ENCODE assay signal across 1 cellular context in genomic region chr11:69644071-69644961, GRCh38.
TF ChIP-seq lines count a peak whose summit lies in the region.

No MANE protein-coding gene starts in this region.

TF ChIP-seq in HepG2, 621 proteins besides CTCF, POLR2A, EP300 and RAD21 (continues in another document):
- TF ChIP-seq ZNF550 (CRISPR knock-in tag; IDR thresholded peaks at IDR 0.05; ENCODE audit: borderline replicate concordance): peak; percentile 60; the same call in 1 of the 2 replicates
- no peak for TF ChIP-seq HOXD1 (CRISPR knock-in tag; IDR thresholded peaks at IDR 0.05)
- TF ChIP-seq NR2C2 (CRISPR knock-in tag; IDR thresholded peaks at IDR 0.05; ENCODE audit: borderline replicate concordance): peak; percentile 41; the same call in 1 of the 2 replicates
- TF ChIP-seq SRF (IDR thresholded peaks at IDR 0.05; ENCODE audit: low read depth, low read length): no peak
- TF ChIP-seq FLYWCH1 (CRISPR knock-in tag; IDR thresholded peaks at IDR 0.05): no peak
- no peak for TF ChIP-seq CC2D1A (CRISPR knock-in tag; IDR thresholded peaks at IDR 0.05)
- no peak for TF ChIP-seq SIX4 (CRISPR knock-in tag; IDR thresholded peaks at IDR 0.05)
- TF ChIP-seq SIN3B (IDR thresholded peaks at IDR 0.05; ENCODE audit: low read length): no peak
- no peak for TF ChIP-seq YEATS4 (CRISPR knock-in tag; IDR thresholded peaks at IDR 0.05; ENCODE audit: borderline replicate concordance)
- peak; percentile 11; the same call in 1 of the 2 replicates for TF ChIP-seq ELF1 (CRISPR knock-in tag; IDR thresholded peaks at IDR 0.05)
- no peak for TF ChIP-seq ZNF784 (CRISPR knock-in tag; IDR thresholded peaks at IDR 0.05; ENCODE audit: borderline replicate concordance)
- TF ChIP-seq KLF6 (CRISPR knock-in tag; IDR thresholded peaks at IDR 0.05): peak; percentile 86; the same call in 1 of the 2 replicates
- TF ChIP-seq RFX3 (CRISPR knock-in tag; IDR thresholded peaks at IDR 0.05): no peak
- no peak for TF ChIP-seq ZNF709 (CRISPR knock-in tag; IDR thresholded peaks at IDR 0.05)
- TF ChIP-seq ZFP41 (CRISPR knock-in tag; IDR thresholded peaks at IDR 0.05; ENCODE audit: borderline replicate concordance): peak; percentile 41; the same call in 1 of the 2 replicates
- peak; percentile 40; the same call in 1 of the 2 replicates for TF ChIP-seq ATF2 (CRISPR knock-in tag; IDR thresholded peaks at IDR 0.05)
- TF ChIP-seq SMAD1 (CRISPR knock-in tag; IDR thresholded peaks at IDR 0.05; ENCODE audit: borderline replicate concordance, low read depth): peak; percentile 26; the same call in 1 of the 2 replicates
- TF ChIP-seq CEBPG (CRISPR knock-in tag; IDR thresholded peaks at IDR 0.05): no peak
- TF ChIP-seq PHF21A (CRISPR knock-in tag; IDR thresholded peaks at IDR 0.05): peak; percentile 53; the same call in 1 of the 2 replicates
- TF ChIP-seq ETV5 (CRISPR knock-in tag; IDR thresholded peaks at IDR 0.05; ENCODE audit: borderline replicate concordance): peak; percentile 11; the same call in 1 of the 2 replicates
- TF ChIP-seq NFIB (CRISPR knock-in tag; IDR thresholded peaks at IDR 0.05; ENCODE audit: borderline replicate concordance): peak; percentile 28; the same call in 1 of the 2 replicates
- no peak for TF ChIP-seq KLF12 (CRISPR knock-in tag; IDR thresholded peaks at IDR 0.05; ENCODE audit: borderline replicate concordance)
- no peak for TF ChIP-seq ZNF850 (CRISPR knock-in tag; conservative IDR thresholded peaks at IDR 0.05)
- peak; percentile 67 for TF ChIP-seq SRSF1 (optimal IDR thresholded peaks at IDR 0.05; ENCODE audit: low read depth, low read length)
- TF ChIP-seq ZNF562 (CRISPR knock-in tag; IDR thresholded peaks at IDR 0.05; ENCODE audit: borderline replicate concordance): no peak
- TF ChIP-seq HIVEP1 (CRISPR knock-in tag; IDR thresholded peaks at IDR 0.05): peak; percentile 74
- no peak for TF ChIP-seq RFXAP (CRISPR knock-in tag; IDR thresholded peaks at IDR 0.05; ENCODE audit: borderline replicate concordance)
- peak; percentile 68; the same call in 1 of the 2 replicates for TF ChIP-seq ZNF230 (CRISPR knock-in tag; IDR thresholded peaks at IDR 0.05)
- TF ChIP-seq ZBTB10 (CRISPR knock-in tag; IDR thresholded peaks at IDR 0.05; ENCODE audit: borderline replicate concordance): 0 out of 2 replicates have a peak, but pooled peaks have one; percentile 20
- TF ChIP-seq CSRNP2 (CRISPR knock-in tag; conservative IDR thresholded peaks at IDR 0.05; ENCODE audit: low read depth): no peak
- no peak for TF ChIP-seq ZNF781 (CRISPR knock-in tag; IDR thresholded peaks at IDR 0.05; ENCODE audit: borderline replicate concordance, not compliant biosample characterization)
- TF ChIP-seq TFDP1 (CRISPR knock-in tag; IDR thresholded peaks at IDR 0.05; ENCODE audit: borderline replicate concordance): peak; percentile 90; the same call in 1 of the 2 replicates
- TF ChIP-seq TBP (CRISPR knock-in tag; IDR thresholded peaks at IDR 0.05): no peak
- peak; percentile 13; the same call in 1 of the 2 replicates for TF ChIP-seq ZC3H13 (CRISPR knock-in tag; IDR thresholded peaks at IDR 0.05)
- peak; percentile 38; the same call in 1 of the 2 replicates for TF ChIP-seq ZNF501 (CRISPR knock-in tag; IDR thresholded peaks at IDR 0.05)
- TF ChIP-seq ZMAT5 (CRISPR knock-in tag; IDR thresholded peaks at IDR 0.05; ENCODE audit: borderline replicate concordance, low read depth): no peak
- no peak for TF ChIP-seq JDP2 (CRISPR knock-in tag; IDR thresholded peaks at IDR 0.05; ENCODE audit: borderline replicate concordance)
- no peak for TF ChIP-seq BATF2 (CRISPR knock-in tag; IDR thresholded peaks at IDR 0.05)
- TF ChIP-seq SALL2 (CRISPR knock-in tag; IDR thresholded peaks at IDR 0.05): 0 out of 2 replicates have a peak, but pooled peaks have one; percentile 45
- TF ChIP-seq TP53 (CRISPR knock-in tag; conservative IDR thresholded peaks at IDR 0.05): no peak
- no peak for TF ChIP-seq FOXC1 (CRISPR knock-in tag; IDR thresholded peaks at IDR 0.05; ENCODE audit: borderline replicate concordance)
- TF ChIP-seq WIZ (CRISPR knock-in tag; IDR thresholded peaks at IDR 0.05): no peak
- no peak for TF ChIP-seq ZNF496 (CRISPR knock-in tag; IDR thresholded peaks at IDR 0.05; ENCODE audit: insufficient replicate concordance)
- TF ChIP-seq LRRFIP1 (CRISPR knock-in tag; conservative IDR thresholded peaks at IDR 0.05): no peak
- TF ChIP-seq ZNF274 (CRISPR knock-in tag; IDR thresholded peaks at IDR 0.05): peak; percentile 72
- TF ChIP-seq REL (CRISPR knock-in tag; conservative IDR thresholded peaks at IDR 0.05): no peak
- no peak for TF ChIP-seq ZSCAN12 (CRISPR knock-in tag; IDR thresholded peaks at IDR 0.05)
- TF ChIP-seq AHDC1 (CRISPR knock-in tag; IDR thresholded peaks at IDR 0.05; ENCODE audit: borderline replicate concordance): peak; percentile 48; the same call in 1 of the 2 replicates
- TF ChIP-seq ZNF329 (CRISPR knock-in tag; IDR thresholded peaks at IDR 0.05; ENCODE audit: low read depth): no peak
- TF ChIP-seq RFXANK (CRISPR knock-in tag; IDR thresholded peaks at IDR 0.05): no peak
- peak; percentile 71 for TF ChIP-seq SALL1 (CRISPR knock-in tag; IDR thresholded peaks at IDR 0.05)
- TF ChIP-seq BCL6 (CRISPR knock-in tag; IDR thresholded peaks at IDR 0.05): peak; percentile 52
- TF ChIP-seq GTF2F1 (IDR thresholded peaks at IDR 0.05; ENCODE audit: low read length): no peak
- 0 out of 2 replicates have a peak, but pooled peaks have one; percentile 59 for TF ChIP-seq ZNF670 (CRISPR knock-in tag; IDR thresholded peaks at IDR 0.05; ENCODE audit: borderline replicate concordance)
- no peak for TF ChIP-seq PLRG1 (conservative IDR thresholded peaks at IDR 0.05)
